Comparison of ENCODE assay signal across 8 cellular contexts in the genomic region with DNA sequence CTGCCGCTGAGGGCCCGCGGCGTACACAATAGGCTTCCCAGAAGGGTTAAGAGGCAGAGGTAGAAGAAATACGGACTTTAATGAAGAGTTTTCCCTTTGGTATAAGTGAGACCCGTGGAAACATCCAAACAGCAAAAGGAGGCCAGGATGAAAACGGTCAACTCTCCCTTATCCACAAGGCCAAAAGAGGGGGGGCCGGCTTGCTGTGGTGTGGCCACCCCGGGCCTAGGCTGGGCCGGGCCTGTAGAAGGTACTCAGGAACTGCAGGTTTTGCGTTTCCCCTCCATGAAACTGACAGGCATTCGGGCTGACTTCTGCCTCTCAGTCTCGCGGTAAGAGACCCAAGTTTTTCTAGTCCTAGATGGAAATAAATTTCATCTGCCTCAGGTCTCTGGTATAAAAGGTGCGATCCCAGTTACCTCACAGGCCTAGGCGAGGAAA. TPM values are rescaled to one million over a fixed set of nuclear protein-coding genes. Genes with fewer than 3 reads are reported as not detected.
A peak's percentile ranks its signal among the peaks of the same experiment; 100 is the strongest.
DNase-seq lines count a peak whose midpoint lies in the region; ATAC-seq and TF ChIP-seq lines count a peak whose summit lies in the region.

No MANE protein-coding gene starts in this region.

- WGBS in endodermal cell (ENCODE audit: insufficient coverage in 1 of 2, insufficient read length in 1 of 2), 2 experiments: 29 to 36% methylated on average over 10 to 16 of the region's 16 CpGs

- H3K9ac ChIP-seq in endodermal cell (ENCODE audit: extremely low read depth, low read length, poor library complexity, severe bottlenecking): peak overlapping the region; percentile 68

- ATAC-seq in naive B cell (ENCODE audit: low read depth in 2 of 2): peak; percentile 16 to 20

- H3K4me3 Mint-ChIP-seq in endodermal cell (peak overlapping the region; percentile 77), naive B cell (peak overlapping the region; percentile 82 to 94 (median 90))

- no peak for TF ChIP-seq CTCF in RWPE1 (conservative IDR thresholded peaks at IDR 0.05; ENCODE audit: low read depth)
- TF ChIP-seq CTCF in endodermal cell (conservative IDR thresholded peaks at IDR 0.05): no peak

- POLR2A ChIA-PET in RWPE1 (lab: Yijun Ruan, JAX; ENCODE audit: low non-redundant PET): interaction anchor here (0.6 to 2.4 kb wide), 2 partner anchors 9 to 328 kb away, joined by 3 to 24 read pairs; a partner anchor contains a TSS

- peaks cover 49% of the 10 kb centered on the region for H3K36me3 Mint-ChIP-seq in endodermal cell (ENCODE audit: low read depth)
- peaks cover 0 to 8% of the 10 kb centered on the region in 2 donors for H3K36me3 Mint-ChIP-seq in naive B cell

- H3K27me3 Mint-ChIP-seq in endodermal cell (ENCODE audit: insufficient read depth): no peaks in the 10 kb centered on the region
- H3K27me3 Mint-ChIP-seq in naive B cell: no peaks in the 10 kb centered on the region

- H3K27ac Mint-ChIP-seq in endodermal cell: peak overlapping the region; percentile 82
- peak overlapping the region; percentile 45 to 96 (median 90) for H3K27ac Mint-ChIP-seq in naive B cell

- H3K36me3 ChIP-seq in H7 (replicated peaks; ENCODE audit: control insufficient read depth, insufficient read depth, low read length): peaks cover 38% of the 10 kb centered on the region
- peaks cover 66% of the 10 kb centered on the region for H3K36me3 ChIP-seq in endodermal cell (ENCODE audit: control insufficient read depth, insufficient read depth, low read length)

- CTCF ChIA-PET in RWPE1 (lab: Yijun Ruan, JAX): interaction anchor here (0.6 to 2.0 kb wide), 4 partner anchors 19 to 388 kb away, joined by 3 to 8 read pairs (median 4); no protein-coding TSS in a partner anchor

- DNase-seq in DMS53 treated with DMSO at 0.1 percent for 48 hours (lab: John Stamatoyannopoulos, UW; ENCODE audit: unreplicated experiment) (peak; percentile 7), H7 (peak; percentile 82), RWPE1 (ENCODE audit: low spot score) (no peak), endodermal cell (peak; percentile 81), naive B cell (no peak), NCI-H1048 (lab: John Stamatoyannopoulos, UW) (no peak), retina (no peak), NCI-H1930 (lab: John Stamatoyannopoulos, UW) (no peak)

- H3K9me3 Mint-ChIP-seq in endodermal cell: no peaks in the 10 kb centered on the region
- H3K9me3 Mint-ChIP-seq in naive B cell: no peaks in the 10 kb centered on the region

- H3K4me3 ChIP-seq in H7 (ENCODE audit: insufficient read depth, low read depth, low read length): peak overlapping the region; percentile 88
- peak overlapping the region; percentile 98 for H3K4me3 ChIP-seq in endodermal cell (ENCODE audit: low read length)

- H3K4me1 Mint-ChIP-seq in endodermal cell (peaks cover 22% of the 10 kb centered on the region), naive B cell (peaks cover 15 to 51% (median 32%) of the 10 kb centered on the region in 3 donors)

- peak overlapping the region; percentile 100 for H3K27ac ChIP-seq in RWPE1
- peak overlapping the region; percentile 93 for H3K27ac ChIP-seq in endodermal cell (ENCODE audit: low read depth, low read length)

- H3K27me3 ChIP-seq in H7 (ENCODE audit: control insufficient read depth, insufficient read depth, low read length) (no peaks in the 10 kb centered on the region), endodermal cell (ENCODE audit: control insufficient read depth, insufficient read depth, low read length, poor library complexity, severe bottlenecking) (no peaks in the 10 kb centered on the region)

- no peaks in the 10 kb centered on the region for H3K9me3 ChIP-seq in endodermal cell (ENCODE audit: control insufficient read depth, low read length)

- H3K4me1 ChIP-seq in endodermal cell (ENCODE audit: control insufficient read depth, insufficient read depth, low read length): no peaks in the 10 kb centered on the region

RNA-seq across cellular contexts. Expression of a gene that starts 0.7 kb away (rescaled TPM):
- total RNA-seq in H7 (2014; rRNA removed; shearing (Covaris generic)): 52.6 and 62.8 TPM in 2 replicates
- total RNA-seq in endodermal cell: 10 to 100 TPM; 33.4 to 40.4 TPM
- 35.0 TPM for polyA plus RNA-seq in endodermal cell (2013, experiment 1 of 2)
- 32.2 TPM for polyA plus RNA-seq in endodermal cell (2013, experiment 2 of 2)
- 10 to 100 TPM in 5 of 6 donors, 1 to 10 TPM in 1; 10.0 to 45.1 (median 29.4) TPM for polyA plus RNA-seq in naive B cell (ENCODE audit: low read depth in 6 of 6)

RNA-seq across cellular contexts. Expression of a gene that starts 6.4 kb away (rescaled TPM):
- 43.6 and 48.5 TPM in 2 replicates for total RNA-seq in H7 (2014; rRNA removed; shearing (Covaris generic))
- total RNA-seq in endodermal cell: 10 to 100 TPM; 42.5 to 61.3 TPM
- 38.9 TPM for polyA plus RNA-seq in endodermal cell (2013, experiment 1 of 2)
- polyA plus RNA-seq in endodermal cell (2013, experiment 2 of 2): 39.4 TPM
- polyA plus RNA-seq in naive B cell (ENCODE audit: low read depth in 6 of 6): 10 to 100 TPM; 36.2 to 77.3 (median 69.5) TPM

RNA-seq across cellular contexts. Expression of a gene that starts 8.3 kb away (rescaled TPM):
- 298 and 333 TPM in 2 replicates for total RNA-seq in H7 (2014; rRNA removed; shearing (Covaris generic))
- total RNA-seq in endodermal cell: 100 to 1,000 TPM; 157 to 231 TPM
- 134 TPM for polyA plus RNA-seq in endodermal cell (2013, experiment 1 of 2)
- 135 TPM for polyA plus RNA-seq in endodermal cell (2013, experiment 2 of 2)
- polyA plus RNA-seq in naive B cell (ENCODE audit: low read depth in 6 of 6): 10 to 100 TPM; 23.3 to 34.0 (median 26.3) TPM

RNA-seq across cellular contexts. Expression of a gene that starts 12.2 kb away (rescaled TPM):
- 342 and 347 TPM in 2 replicates for total RNA-seq in H7 (2014; rRNA removed; shearing (Covaris generic))
- total RNA-seq in endodermal cell: 100 to 1,000 TPM; 145 to 229 TPM
- polyA plus RNA-seq in endodermal cell (2013, experiment 1 of 2): 355 TPM
- polyA plus RNA-seq in endodermal cell (2013, experiment 2 of 2): 371 TPM
- 100 to 1,000 TPM; 117 to 196 (median 131) TPM for polyA plus RNA-seq in naive B cell (ENCODE audit: low read depth in 6 of 6)

RNA-seq across cellular contexts. Expression of a gene that starts 20.9 kb away (rescaled TPM):
- total RNA-seq in H7 (2014; rRNA removed; shearing (Covaris generic)): 152 and 177 TPM in 2 replicates
- total RNA-seq in endodermal cell: 10 to 100 TPM; 61.9 to 65.0 TPM
- 54.8 TPM for polyA plus RNA-seq in endodermal cell (2013, experiment 1 of 2)
- polyA plus RNA-seq in endodermal cell (2013, experiment 2 of 2): 47.4 TPM
- polyA plus RNA-seq in naive B cell (ENCODE audit: low read depth in 6 of 6): 10 to 100 TPM; 37.0 to 57.0 (median 49.4) TPM

Comparison
In these comparisons a context has a peak if more than half of its experiments do, and no peak if none do; other contexts are left out.
1. DNase-seq: peak in DMS53 treated with DMSO at 0.1 percent for 48 hours (single experiment), H7 (single experiment) and endodermal cell (single experiment); none in RWPE1 (single experiment), naive B cell (single experiment), NCI-H1048 (single experiment), retina (single experiment) and NCI-H1930 (0 of 2).